Comparison of ENCODE assay signal across 1 cellular context in genomic region chr11:20360650-20361049, GRCh38.
TF ChIP-seq lines count a peak whose summit lies in the region.

No MANE protein-coding gene starts in this region.

TF ChIP-seq in K562, 482 proteins besides CTCF, POLR2A, EP300 and RAD21 (continued from another document):
- TF ChIP-seq MGA (IDR thresholded peaks at IDR 0.05) (peak; percentile 41), ZNF830 (CRISPR knock-in tag; IDR thresholded peaks at IDR 0.05) (no peak), HDGF (IDR thresholded peaks at IDR 0.05) (no peak), MYBL2 (IDR thresholded peaks at IDR 0.05; ENCODE audit: low read depth) (0 out of 2 replicates have a peak, but pooled peaks have one; percentile 35), MYBL2 (CRISPR knock-in tag; IDR thresholded peaks at IDR 0.05; ENCODE audit: borderline replicate concordance) (no peak), ZFPM2 (CRISPR knock-in tag; IDR thresholded peaks at IDR 0.05) (no peak), RAD51 (IDR thresholded peaks at IDR 0.05; ENCODE audit: borderline replicate concordance, low read depth) (peak; percentile 87), TOE1 (IDR thresholded peaks at IDR 0.05; ENCODE audit: borderline replicate concordance) (peak; percentile 60; the same call in 1 of the 2 replicates), TOE1 (CRISPR knock-in tag; IDR thresholded peaks at IDR 0.05; ENCODE audit: borderline replicate concordance, low read depth) (no peak)
- TF ChIP-seq, protein P1, sequence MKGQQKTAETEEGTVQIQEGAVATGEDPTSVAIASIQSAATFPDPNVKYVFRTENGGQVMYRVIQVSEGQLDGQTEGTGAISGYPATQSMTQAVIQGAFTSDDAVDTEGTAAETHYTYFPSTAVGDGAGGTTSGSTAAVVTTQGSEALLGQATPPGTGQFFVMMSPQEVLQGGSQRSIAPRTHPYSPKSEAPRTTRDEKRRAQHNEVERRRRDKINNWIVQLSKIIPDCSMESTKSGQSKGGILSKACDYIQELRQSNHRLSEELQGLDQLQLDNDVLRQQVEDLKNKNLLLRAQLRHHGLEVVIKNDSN (CRISPR knock-in tag; IDR thresholded peaks at IDR 0.05), result peak; percentile 80
- TF ChIP-seq, protein P2, sequence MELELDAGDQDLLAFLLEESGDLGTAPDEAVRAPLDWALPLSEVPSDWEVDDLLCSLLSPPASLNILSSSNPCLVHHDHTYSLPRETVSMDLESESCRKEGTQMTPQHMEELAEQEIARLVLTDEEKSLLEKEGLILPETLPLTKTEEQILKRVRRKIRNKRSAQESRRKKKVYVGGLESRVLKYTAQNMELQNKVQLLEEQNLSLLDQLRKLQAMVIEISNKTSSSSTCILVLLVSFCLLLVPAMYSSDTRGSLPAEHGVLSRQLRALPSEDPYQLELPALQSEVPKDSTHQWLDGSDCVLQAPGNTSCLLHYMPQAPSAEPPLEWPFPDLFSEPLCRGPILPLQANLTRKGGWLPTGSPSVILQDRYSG (tag; conservative IDR thresholded peaks at IDR 0.05; ENCODE audit: low read depth), result 0 out of 2 replicates have a peak, but pooled peaks have one; percentile 31
- TF ChIP-seq, protein P3, sequence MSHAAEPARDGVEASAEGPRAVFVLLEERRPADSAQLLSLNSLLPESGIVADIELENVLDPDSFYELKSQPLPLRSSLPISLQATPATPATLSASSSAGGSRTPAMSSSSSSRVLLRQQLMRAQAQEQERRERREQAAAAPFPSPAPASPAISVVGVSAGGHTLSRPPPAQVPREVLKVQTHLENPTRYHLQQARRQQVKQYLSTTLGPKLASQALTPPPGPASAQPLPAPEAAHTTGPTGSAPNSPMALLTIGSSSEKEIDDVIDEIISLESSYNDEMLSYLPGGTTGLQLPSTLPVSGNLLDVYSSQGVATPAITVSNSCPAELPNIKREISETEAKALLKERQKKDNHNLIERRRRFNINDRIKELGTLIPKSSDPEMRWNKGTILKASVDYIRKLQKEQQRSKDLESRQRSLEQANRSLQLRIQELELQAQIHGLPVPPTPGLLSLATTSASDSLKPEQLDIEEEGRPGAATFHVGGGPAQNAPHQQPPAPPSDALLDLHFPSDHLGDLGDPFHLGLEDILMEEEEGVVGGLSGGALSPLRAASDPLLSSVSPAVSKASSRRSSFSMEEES (CRISPR knock-in tag; IDR thresholded peaks at IDR 0.05), result peak; percentile 65
- TF ChIP-seq, protein P4, sequence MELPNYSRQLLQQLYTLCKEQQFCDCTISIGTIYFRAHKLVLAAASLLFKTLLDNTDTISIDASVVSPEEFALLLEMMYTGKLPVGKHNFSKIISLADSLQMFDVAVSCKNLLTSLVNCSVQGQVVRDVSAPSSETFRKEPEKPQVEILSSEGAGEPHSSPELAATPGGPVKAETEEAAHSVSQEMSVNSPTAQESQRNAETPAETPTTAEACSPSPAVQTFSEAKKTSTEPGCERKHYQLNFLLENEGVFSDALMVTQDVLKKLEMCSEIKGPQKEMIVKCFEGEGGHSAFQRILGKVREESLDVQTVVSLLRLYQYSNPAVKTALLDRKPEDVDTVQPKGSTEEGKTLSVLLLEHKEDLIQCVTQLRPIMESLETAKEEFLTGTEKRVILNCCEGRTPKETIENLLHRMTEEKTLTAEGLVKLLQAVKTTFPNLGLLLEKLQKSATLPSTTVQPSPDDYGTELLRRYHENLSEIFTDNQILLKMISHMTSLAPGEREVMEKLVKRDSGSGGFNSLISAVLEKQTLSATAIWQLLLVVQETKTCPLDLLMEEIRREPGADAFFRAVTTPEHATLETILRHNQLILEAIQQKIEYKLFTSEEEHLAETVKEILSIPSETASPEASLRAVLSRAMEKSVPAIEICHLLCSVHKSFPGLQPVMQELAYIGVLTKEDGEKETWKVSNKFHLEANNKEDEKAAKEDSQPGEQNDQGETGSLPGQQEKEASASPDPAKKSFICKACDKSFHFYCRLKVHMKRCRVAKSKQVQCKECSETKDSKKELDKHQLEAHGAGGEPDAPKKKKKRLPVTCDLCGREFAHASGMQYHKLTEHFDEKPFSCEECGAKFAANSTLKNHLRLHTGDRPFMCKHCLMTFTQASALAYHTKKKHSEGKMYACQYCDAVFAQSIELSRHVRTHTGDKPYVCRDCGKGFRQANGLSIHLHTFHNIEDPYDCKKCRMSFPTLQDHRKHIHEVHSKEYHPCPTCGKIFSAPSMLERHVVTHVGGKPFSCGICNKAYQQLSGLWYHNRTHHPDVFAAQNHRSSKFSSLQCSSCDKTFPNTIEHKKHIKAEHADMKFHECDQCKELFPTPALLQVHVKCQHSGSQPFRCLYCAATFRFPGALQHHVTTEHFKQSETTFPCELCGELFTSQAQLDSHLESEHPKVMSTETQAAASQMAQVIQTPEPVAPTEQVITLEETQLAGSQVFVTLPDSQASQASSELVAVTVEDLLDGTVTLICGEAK (IDR thresholded peaks at IDR 0.05), result peak; percentile 68
- TF ChIP-seq, protein P4 (CRISPR knock-in tag; IDR thresholded peaks at IDR 0.05), result no peak
